8 cellular contexts compared by ENCODE assay signal in genomic region chr10:3803884-3804741, GRCh38. TPM values are rescaled to one million over a fixed set of nuclear protein-coding genes. Genes with fewer than 3 reads are reported as not detected.
DNase-seq lines count a peak whose midpoint lies in the region; ATAC-seq and TF ChIP-seq lines count a peak whose summit lies in the region.

No MANE protein-coding gene starts in this region.

- peak; percentile 68 for ATAC-seq in DND-41 (ENCODE audit: insufficient read depth, low read depth)
- ATAC-seq in lung (ENCODE audit: insufficient read depth, low FRiP score): no peak
- no peak for ATAC-seq in GM21825 (IDR thresholded peaks at IDR 0.05; ENCODE audit: unreplicated experiment)
- ATAC-seq in GM19324 (IDR thresholded peaks at IDR 0.05; ENCODE audit: low FRiP score, unreplicated experiment): no peak

- DNase-seq in DND-41: peak; percentile 80
- no peak for DNase-seq in Peyer's patch
- peak; percentile 76 for DNase-seq in activated naive CD8-positive, alpha-beta T cell treated with anti-CD3 and anti-CD28 coated beads for 36 hours
- DNase-seq in lung (ENCODE audit: low spot score): no peak
- no peak for DNase-seq in retina

- no peaks in the 10 kb centered on the region for H3K27me3 Mint-ChIP-seq in activated naive CD8-positive, alpha-beta T cell treated with anti-CD3 and anti-CD28 coated beads for 36 hours

- H3K36me3 ChIP-seq in DND-41 (ENCODE audit: insufficient read depth, low read length) (no peaks in the 10 kb centered on the region), Peyer's patch (no peaks in the 10 kb centered on the region), lung (ENCODE audit: control insufficient read depth in 2 of 2, insufficient read depth in 2 of 2, low read length in 2 of 2) (no peaks in the 10 kb centered on the region)

- 36 to 62% methylated on average over 13 of the region's 13 CpGs for WGBS in lung, 2 donors

- H3K4me1 ChIP-seq in DND-41 (ENCODE audit: insufficient read depth, low read length) (peaks cover 77% of the 10 kb centered on the region), Peyer's patch (peaks cover 2 to 39% (median 20%) of the 10 kb centered on the region in 4 donors), lung (ENCODE audit: control insufficient read depth in 2 of 2, insufficient read depth in 2 of 2, low read length in 2 of 2) (peaks cover 11 to 23% of the 10 kb centered on the region in 2 donors)

- H3K9me3 Mint-ChIP-seq in activated naive CD8-positive, alpha-beta T cell treated with anti-CD3 and anti-CD28 coated beads for 36 hours: no peaks in the 10 kb centered on the region

- no peak overlapping the region for H3K27ac Mint-ChIP-seq in activated naive CD8-positive, alpha-beta T cell treated with anti-CD3 and anti-CD28 coated beads for 36 hours

- peak overlapping the region; percentile 95 for H3K27ac ChIP-seq in DND-41 (ENCODE audit: low read length)
- H3K27ac ChIP-seq in Peyer's patch: peak overlapping the region; percentile 70 to 98 (median 87)
- peak overlapping the region; percentile 80 to 87 for H3K27ac ChIP-seq in lung (ENCODE audit: low read depth in 1 of 2, low read length in 1 of 2)
- peak overlapping the region; percentile 39 for H3K27ac ChIP-seq in temporal lobe (ENCODE audit: low read depth, low read length)

- peak overlapping the region in 1 of 2 experiments; percentile 24; a peak in 1 of 4 replicates for H3K4me3 ChIP-seq in DND-41 (ENCODE audit: low read depth in 1 of 2, low read length in 2 of 2)
- no peak overlapping the region for H3K4me3 ChIP-seq in Peyer's patch
- H3K4me3 ChIP-seq in lung: no peak overlapping the region

- peak overlapping the region; percentile 69 for H3K9ac ChIP-seq in DND-41 (ENCODE audit: low read depth, low read length)

- H3K27me3 ChIP-seq in DND-41 (ENCODE audit: insufficient read depth, low read length, poor library complexity): no peaks in the 10 kb centered on the region
- H3K27me3 ChIP-seq in Peyer's patch: no peaks in the 10 kb centered on the region
- no peaks in the 10 kb centered on the region for H3K27me3 ChIP-seq in lung (ENCODE audit: control insufficient read depth, insufficient read depth)

- H3K4me3 Mint-ChIP-seq in activated naive CD8-positive, alpha-beta T cell treated with anti-CD3 and anti-CD28 coated beads for 36 hours: peak overlapping the region; percentile 47

- no peaks in the 10 kb centered on the region for H3K36me3 Mint-ChIP-seq in activated naive CD8-positive, alpha-beta T cell treated with anti-CD3 and anti-CD28 coated beads for 36 hours

- no peaks in the 10 kb centered on the region for H4K20me1 ChIP-seq in DND-41 (ENCODE audit: insufficient read depth, low read length)

- H3K79me2 ChIP-seq in DND-41 (ENCODE audit: insufficient read depth, low read length): no peaks in the 10 kb centered on the region

- H3K4me2 ChIP-seq in DND-41 (ENCODE audit: insufficient read depth, low read length): peak overlapping the region; percentile 56

- TF ChIP-seq CTCF in DND-41 (IDR thresholded peaks at IDR 0.05; ENCODE audit: borderline replicate concordance, extremely low read depth, low read length, poor library complexity, severe bottlenecking) (no peak), Peyer's patch (IDR thresholded peaks at IDR 0.05) (no peak), lung (IDR thresholded peaks at IDR 0.05; ENCODE audit: control extremely low read depth, extremely low read depth) (no peak)

- H3K9me3 ChIP-seq in DND-41 (ENCODE audit: insufficient read depth, low read length, severe bottlenecking) (no peaks in the 10 kb centered on the region), Peyer's patch (no peaks in the 10 kb centered on the region), lung (ENCODE audit: control insufficient read depth in 2 of 2, insufficient read depth in 1 of 2, low read length in 1 of 2) (no peaks in the 10 kb centered on the region)

- no peak for TF ChIP-seq POLR2A in Peyer's patch (IDR thresholded peaks at IDR 0.05)

- peaks cover 49% of the 10 kb centered on the region for H3K4me1 Mint-ChIP-seq in activated naive CD8-positive, alpha-beta T cell treated with anti-CD3 and anti-CD28 coated beads for 36 hours

- H2AFZ ChIP-seq in DND-41 (ENCODE audit: low read depth, low read length): peak overlapping the region; percentile 62

RNA-seq across cellular contexts. Expression of gene KLF6, which starts 19.1 kb away (rescaled TPM):
- total RNA-seq in Peyer's patch: 100 to 1,000 TPM in 3 of 4 donors, 10 to 100 TPM in 1; 92.5 to 180 (median 145) TPM
- 100 to 1,000 TPM; 117 to 125 TPM for total RNA-seq in activated naive CD8-positive, alpha-beta T cell treated with anti-CD3 and anti-CD28 coated beads for 36 hours
- 100 to 1,000 TPM; 173 to 264 TPM for total RNA-seq in lung
- polyA plus RNA-seq in lung: 100 to 1,000 TPM in 1 of 2 donors, 10 to 100 TPM in 1; 45.6 to 146 TPM
- 79.4 TPM for total RNA-seq in temporal lobe

Comparison
In these comparisons a context has a peak if more than half of its experiments do, and no peak if none do; other contexts are left out.
1. DNase-seq: peak in DND-41 (single experiment) and activated naive CD8-positive, alpha-beta T cell treated with anti-CD3 and anti-CD28 coated beads for 36 hours (single experiment); none in Peyer's patch (0 of 3), lung (single experiment) and retina (single experiment).
2. H3K27ac ChIP-seq: peak in every context shown above with its lines; median percentile 95 in DND-41; 87 in Peyer's patch; 84 in lung; 39 in temporal lobe.